8 cellular contexts compared by ENCODE assay signal in genomic region chr10:27100800-27101347, GRCh38. TPM values are rescaled to one million over a fixed set of nuclear protein-coding genes. Genes with fewer than 3 reads are reported as not detected.
DNase-seq lines count a peak whose midpoint lies in the region; ATAC-seq and TF ChIP-seq lines count a peak whose summit lies in the region.

No MANE protein-coding gene starts in this region.

- no peaks in the 10 kb centered on the region for H3K9me3 Mint-ChIP-seq in stimulated activated memory B cell treated with anti-CD40 and anti-IgM and Interleukin-4, amounts not matched to agents 10 μg/mL and 1 μg/mL and 100 μg/mL, for 72 hours

- no peak for TF ChIP-seq CTCF in astrocyte of the cerebellum (IDR thresholded peaks at IDR 0.05; ENCODE audit: low read depth, low read length, missing control alignments)
- TF ChIP-seq CTCF in kidney epithelial cell (IDR thresholded peaks at IDR 0.05; ENCODE audit: insufficient read depth, low read length, poor library complexity, severe bottlenecking) = no peak

- H3K27me3 Mint-ChIP-seq in stimulated activated memory B cell treated with anti-CD40 and anti-IgM and Interleukin-4, amounts not matched to agents 10 μg/mL and 1 μg/mL and 100 μg/mL, for 72 hours = no peaks in the 10 kb centered on the region

- peak overlapping the region; percentile 89 for H3K27ac Mint-ChIP-seq in stimulated activated memory B cell treated with anti-CD40 and anti-IgM and Interleukin-4, amounts not matched to agents 10 μg/mL and 1 μg/mL and 100 μg/mL, for 72 hours

- peak overlapping the region; percentile 82 for H3K4me3 ChIP-seq in astrocyte of the cerebellum (ENCODE audit: low read depth, low read length)
- H3K4me3 ChIP-seq in kidney epithelial cell (ENCODE audit: low read depth, low read length) = peak overlapping the region; percentile 71

- DNase-seq in NCI-H524 treated with DMSO at 0.1 percent for 48 hours (lab: John Stamatoyannopoulos, UW) = peak; percentile 45
- DNase-seq in astrocyte of the cerebellum (ENCODE audit: low read depth) = no peak
- no peak for DNase-seq in kidney epithelial cell (ENCODE audit: low read depth)
- DNase-seq in NCI-H1930 (lab: John Stamatoyannopoulos, UW) = no peak
- DNase-seq in foreskin melanocyte = no peak

- ATAC-seq in GM19455 (IDR thresholded peaks at IDR 0.05; ENCODE audit: unreplicated experiment) (peak; percentile 9), GM19397 (IDR thresholded peaks at IDR 0.05; ENCODE audit: unreplicated experiment) (no peak)
- peak; percentile 4 for ATAC-seq in stimulated activated memory B cell treated with anti-CD40 and anti-IgM and Interleukin-4, amounts not matched to agents 10 μg/mL and 1 μg/mL and 100 μg/mL, for 72 hours

- H3K4me1 Mint-ChIP-seq in stimulated activated memory B cell treated with anti-CD40 and anti-IgM and Interleukin-4, amounts not matched to agents 10 μg/mL and 1 μg/mL and 100 μg/mL, for 72 hours = peaks cover 40% of the 10 kb centered on the region

- no peaks in the 10 kb centered on the region for H3K36me3 Mint-ChIP-seq in stimulated activated memory B cell treated with anti-CD40 and anti-IgM and Interleukin-4, amounts not matched to agents 10 μg/mL and 1 μg/mL and 100 μg/mL, for 72 hours

- in situ Hi-C loops in astrocyte of the cerebellum (cut with HindIII; ENCODE audit: low sequenced_read_pairs) = no loop called here

- peak overlapping the region; percentile 90 for H3K4me3 Mint-ChIP-seq in stimulated activated memory B cell treated with anti-CD40 and anti-IgM and Interleukin-4, amounts not matched to agents 10 μg/mL and 1 μg/mL and 100 μg/mL, for 72 hours

- H3K27me3 ChIP-seq in kidney epithelial cell (ENCODE audit: control insufficient read depth, insufficient read depth, low read length) = no peaks in the 10 kb centered on the region

- no peaks in the 10 kb centered on the region for H3K36me3 ChIP-seq in kidney epithelial cell (ENCODE audit: control insufficient read depth, insufficient read depth, low read length)

RNA-seq across cellular contexts. Expression of gene ANKRD26, which starts 0.6 kb away (rescaled TPM):
- total RNA-seq in kidney epithelial cell = 4.5 and 6.1 TPM in 2 replicates

RNA-seq across cellular contexts. Expression of gene YME1L1, which starts 53.3 kb away (rescaled TPM):
- total RNA-seq in kidney epithelial cell = 73.3 and 80.8 TPM in 2 replicates

RNA-seq across cellular contexts. Expression of gene MASTL, which starts 54.3 kb away (rescaled TPM):
- total RNA-seq in kidney epithelial cell = 9.0 and 11.0 TPM in 2 replicates
